ENCODE assay signal across 2 cellular contexts in the genomic region with DNA sequence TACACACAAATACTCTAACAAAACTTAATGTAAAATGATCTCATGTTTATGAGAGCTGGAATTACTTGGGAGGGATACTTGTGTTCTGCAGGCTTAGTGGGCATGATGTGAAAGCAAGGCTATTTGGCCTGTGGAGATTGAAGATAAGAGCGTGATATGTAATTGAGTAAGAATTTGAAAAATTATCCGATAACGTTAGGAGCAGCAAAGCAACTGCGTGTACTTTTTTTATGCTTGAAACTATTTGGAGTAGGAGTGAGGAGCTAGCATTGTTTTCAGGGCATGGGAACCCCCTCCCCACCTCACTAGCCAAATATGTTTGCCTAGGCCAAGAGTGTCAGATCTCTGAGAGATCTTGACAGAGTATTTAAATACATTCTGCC. TPM values are rescaled to one million over a fixed set of nuclear protein-coding genes. Genes with fewer than 3 reads are reported as not detected.
"Had no signal": no experiment of that assay in that cellular context is flagged by ENCODE, and none has a peak within 500 bp of the region (broad histone marks: within the 10 kb centered on the region; RNA-seq: fewer than 3 reads in every experiment).

No MANE protein-coding gene starts in this region.

RNA-seq across cellular contexts. Expression of gene FAM72B, which starts 17.5 kb away (rescaled TPM):
- total RNA-seq: ascending aorta, gastrocnemius medialis had no signal
